In the genomic region with DNA sequence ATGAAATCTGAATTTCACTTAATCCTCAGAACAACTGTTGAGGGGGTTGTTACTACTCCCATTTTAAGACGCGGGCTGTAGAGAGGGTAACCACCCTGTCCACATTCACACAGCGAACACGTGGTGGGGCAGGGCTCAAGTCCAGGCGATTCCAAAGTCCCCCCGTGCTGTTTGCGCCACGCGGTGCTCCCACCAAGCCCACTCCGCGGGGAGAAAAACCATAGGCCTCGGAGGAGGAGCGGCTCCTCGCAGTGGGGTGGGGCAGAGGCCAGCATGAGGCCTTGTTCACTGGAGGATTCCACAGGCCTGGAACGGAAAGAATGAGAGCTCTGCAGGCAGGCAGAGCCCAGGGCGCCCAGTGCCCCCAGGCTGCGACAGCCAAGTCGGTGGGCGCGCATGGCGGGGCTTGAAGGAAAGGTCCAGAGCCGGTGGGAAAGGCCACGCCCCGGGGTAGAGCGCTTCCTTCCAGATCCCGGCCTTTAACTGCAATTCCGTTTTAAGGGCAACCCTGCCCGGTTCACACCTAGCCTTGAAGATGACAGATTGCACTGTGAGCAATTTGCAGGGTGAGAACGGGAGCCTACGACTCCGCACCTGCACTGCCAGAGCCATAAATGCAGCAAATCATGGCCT, we compare ENCODE assay signal across 8 cellular contexts.
A peak's percentile ranks its signal among the peaks of the same experiment; 100 is the strongest.
DNase-seq lines count a peak whose midpoint lies in the region; ATAC-seq, FAIRE-seq and TF ChIP-seq lines count a peak whose summit lies in the region.

No MANE protein-coding gene starts in this region.

- peak; percentile 59 for DNase-seq in NCI-H345 (lab: John Stamatoyannopoulos, UW)
- no peak for DNase-seq in NCI-H345 treated with DMSO at 0.1 percent for 48 hours (lab: John Stamatoyannopoulos, UW; ENCODE audit: unreplicated experiment)
- peak; percentile 81 for DNase-seq in OCI-LY7 (ENCODE audit: low spot score)
- peak; percentile 37 for DNase-seq in activated effector memory CD4-positive, alpha-beta T cell treated with Interleukin-2 at 50 U/mL for 16 hours
- peak; percentile 32 for DNase-seq in foreskin melanocyte
- DNase-seq in pancreas = peak; percentile 28 to 68 (median 48)
- no peak for DNase-seq in 8988T

- CTCF ChIA-PET in OCI-LY7 (lab: Charles Lee; ENCODE audit: unreplicated experiment) = interaction anchor here (0.6 to 1.3 kb wide), 2 partner anchors 19 to 163 kb away, joined by 3 to 4 read pairs; no protein-coding TSS in a partner anchor

- H3K27me3 ChIP-seq in pancreas = no peaks in the 10 kb centered on the region

- WGBS in pancreas, 2 donors = 52 to 57% methylated on average over 31 of the region's 31 CpGs

- BruUV-seq in OCI-LY7 (replicated peaks; lab: Mats Ljungman, UMichigan) = no TSS peak

- no peak for TF ChIP-seq CTCF in OCI-LY7 (conservative IDR thresholded peaks at IDR 0.05; ENCODE audit: low read length)
- no peak for TF ChIP-seq CTCF in pancreas (IDR thresholded peaks at IDR 0.05)

- H3K9me3 ChIP-seq in OCI-LY7 (ENCODE audit: low read length) (no peaks in the 10 kb centered on the region), pancreas (no peaks in the 10 kb centered on the region)

- peak overlapping the region; percentile 96 for H3K4me2 ChIP-seq in OCI-LY7 (ENCODE audit: low read length)

- H3K36me3 ChIP-seq in OCI-LY7 (ENCODE audit: insufficient read depth, low read length) (no peaks in the 10 kb centered on the region), pancreas (no peaks in the 10 kb centered on the region)

- H3K9me2 ChIP-seq in OCI-LY7 (ENCODE audit: insufficient read depth, low read length) = no peaks in the 10 kb centered on the region

- H3K4me3 ChIP-seq in OCI-LY7 (ENCODE audit: low read depth, low read length, poor library complexity, severe bottlenecking) (peak overlapping the region; percentile 63), pancreas (peak overlapping the region in 2 of 4 donors; percentile 40 to 42)

- H3K79me2 ChIP-seq in OCI-LY7 (ENCODE audit: insufficient read depth, low read depth, low read length) = no peaks in the 10 kb centered on the region

- POLR2A ChIA-PET in OCI-LY7 (lab: Charles Lee) = interaction anchor here (0.6 to 2.9 kb wide), 16 partner anchors 8 to 308 kb away, joined by 3 to 17 read pairs (median 6); partner anchors contain the start of gene TBL1XR1

- intact Hi-C loops in OCI-LY7 (cut with micrococcal nuclease; ENCODE audit: unreplicated experiment) = loop anchor here (2.0 kb wide), 2 partner anchors 34 to 78 kb away; no protein-coding TSS in a partner anchor
- intact Hi-C loops in pancreas (cut with DNase I) = loop anchor here (2.0 to 10.0 kb wide), 3 partner anchors 144 to 162 kb away; partner anchors contain the start of gene TBL1XR1 (in 2 of the 3)

- FAIRE-seq in pancreas (lab: Jason Lieb, UNC) = no peak

- peak; percentile 1 for ATAC-seq in HG03442 (IDR thresholded peaks at IDR 0.05; ENCODE audit: unreplicated experiment)
- peak; percentile 15 to 38 (median 16) for ATAC-seq in pancreas

- H3K27ac ChIP-seq in OCI-LY7 (ENCODE audit: low read depth, low read length, poor library complexity, severe bottlenecking) (peak overlapping the region; percentile 79), pancreas (peak overlapping the region; percentile 64 to 93 (median 80))

- H4K20me1 ChIP-seq in OCI-LY7 (ENCODE audit: insufficient read depth, low read length) = no peaks in the 10 kb centered on the region

- peaks cover 62% of the 10 kb centered on the region for H3K4me1 ChIP-seq in OCI-LY7 (ENCODE audit: insufficient read depth, low read length, poor library complexity, severe bottlenecking)
- H3K4me1 ChIP-seq in pancreas = peaks cover 15 to 35% (median 32%) of the 10 kb centered on the region in 3 donors

- H2AFZ ChIP-seq in OCI-LY7 (ENCODE audit: low read length) = peak overlapping the region; percentile 81

Comparison
In these comparisons a context has a peak if more than half of its experiments do, and no peak if none do; other contexts are left out.
1. DNase-seq: peak in NCI-H345 (single experiment), OCI-LY7 (single experiment), activated effector memory CD4-positive, alpha-beta T cell treated with Interleukin-2 at 50 U/mL for 16 hours (single experiment), foreskin melanocyte (single experiment) and pancreas (6 of 6); none in NCI-H345 treated with DMSO at 0.1 percent for 48 hours (single experiment) and 8988T (single experiment).